In genomic region chr22:46052331-46052771, GRCh38 we compare ENCODE assay signal across 9 cellular contexts.
A peak's percentile ranks its signal among the peaks of the same experiment; 100 is the strongest.
DNase-seq lines count a peak whose midpoint lies in the region; ATAC-seq, FAIRE-seq and TF ChIP-seq lines count a peak whose summit lies in the region.
"Had no signal": no experiment of that assay in that cellular context is flagged by ENCODE, and none has a peak within 500 bp of the region (broad histone marks: within the 10 kb centered on the region; RNA-seq: fewer than 3 reads in every experiment).

No MANE protein-coding gene starts in this region.

- no peak for DNase-seq in T-helper 2 cell treated with Interferon-gamma antibody and Interleukin-4, amounts not matched to agents 5 μg/mL and 100 μg/mL, for 36 hours (ENCODE audit: low spot score)
- DNase-seq in T-helper 2 cell (no peak), astrocyte of the spinal cord (ENCODE audit: low read depth, low spot score) (peak; percentile 7), left lobe of liver (ENCODE audit: low spot score) (peak; percentile 47), testis (peak; percentile 17), urothelium cell line (ENCODE audit: low spot score) (no peak), GM19239 (ENCODE audit: insufficient read length, low spot score) (no peak)
- DNase-seq in NK-92 treated with Interleukin-12 subunit alpha and Interleukin-12 subunit beta, amount 100 ng/mL, for 24 hours (lab: John Stamatoyannopoulos, UW) = no peak
- DNase-seq: NCI-H510A treated with DMSO at 0.1 percent for 48 hours had no signal

- H3K27ac ChIP-seq in testis = peak overlapping the region; percentile 94 to 99

- H3K36me3 ChIP-seq in testis (ENCODE audit: low read depth, missing control alignments) = no peaks in the 10 kb centered on the region

- H3K4me1 Mint-ChIP-seq in T-helper 2 cell treated with Interferon-gamma antibody and Interleukin-4, amounts not matched to agents 5 μg/mL and 100 μg/mL, for 36 hours (ENCODE audit: low read depth) = peaks cover 19% of the 10 kb centered on the region

- H3K27me3 ChIP-seq in testis = no peaks in the 10 kb centered on the region

- peak overlapping the region; percentile 92 for H3K4me3 Mint-ChIP-seq in T-helper 2 cell treated with Interferon-gamma antibody and Interleukin-4, amounts not matched to agents 5 μg/mL and 100 μg/mL, for 36 hours

- H3K4me3 ChIP-seq in astrocyte of the spinal cord (ENCODE audit: low read depth, low read length) (no peak overlapping the region), testis (peak overlapping the region; percentile 61 to 89)

- 27 to 38% methylated on average over 6 of the region's 6 CpGs for WGBS in testis, 2 donors

- H3K27me3 Mint-ChIP-seq in T-helper 2 cell treated with Interferon-gamma antibody and Interleukin-4, amounts not matched to agents 5 μg/mL and 100 μg/mL, for 36 hours (ENCODE audit: low read depth) = no peaks in the 10 kb centered on the region

- in situ Hi-C loops in astrocyte of the spinal cord (cut with HindIII; ENCODE audit: low sequenced_read_pairs) = no loop called here

- intact Hi-C loops in testis (cut with DNase I; ENCODE audit: low total_unique reads) = no loop called here

- H3K27ac Mint-ChIP-seq in T-helper 2 cell treated with Interferon-gamma antibody and Interleukin-4, amounts not matched to agents 5 μg/mL and 100 μg/mL, for 36 hours = peak overlapping the region; percentile 95

- peaks cover 57% of the 10 kb centered on the region for H3K4me1 ChIP-seq in testis

- no peak for TF ChIP-seq CTCF in astrocyte of the spinal cord (IDR thresholded peaks at IDR 0.05; ENCODE audit: low read depth, low read length)
- no peak for TF ChIP-seq CTCF in testis (IDR thresholded peaks at IDR 0.05)

- no peaks in the 10 kb centered on the region for H3K9me3 Mint-ChIP-seq in T-helper 2 cell treated with Interferon-gamma antibody and Interleukin-4, amounts not matched to agents 5 μg/mL and 100 μg/mL, for 36 hours

- no peak for ATAC-seq in left lobe of liver

- FAIRE-seq in urothelium cell line (lab: Jason Lieb, UNC) (no peak), GM19239 (lab: Jason Lieb, UNC) (no peak)

- no peaks in the 10 kb centered on the region for H3K9me3 ChIP-seq in testis

- no peak for TF ChIP-seq POLR2A in testis (IDR thresholded peaks at IDR 0.05)

- peaks cover 2% of the 10 kb centered on the region for H3K36me3 Mint-ChIP-seq in T-helper 2 cell treated with Interferon-gamma antibody and Interleukin-4, amounts not matched to agents 5 μg/mL and 100 μg/mL, for 36 hours (ENCODE audit: low read depth)

Comparison
In these comparisons a context has a peak if more than half of its experiments do, and no peak if none do; other contexts are left out.
1. DNase-seq: peak in astrocyte of the spinal cord (single experiment), left lobe of liver (single experiment) and testis (single experiment); none in T-helper 2 cell treated with Interferon-gamma antibody and Interleukin-4, amounts not matched to agents 5 μg/mL and 100 μg/mL, for 36 hours (single experiment), T-helper 2 cell (0 of 5), NK-92 treated with Interleukin-12 subunit alpha and Interleukin-12 subunit beta, amount 100 ng/mL, for 24 hours (single experiment), urothelium cell line (single experiment) and GM19239 (single experiment).